In the genomic region with DNA sequence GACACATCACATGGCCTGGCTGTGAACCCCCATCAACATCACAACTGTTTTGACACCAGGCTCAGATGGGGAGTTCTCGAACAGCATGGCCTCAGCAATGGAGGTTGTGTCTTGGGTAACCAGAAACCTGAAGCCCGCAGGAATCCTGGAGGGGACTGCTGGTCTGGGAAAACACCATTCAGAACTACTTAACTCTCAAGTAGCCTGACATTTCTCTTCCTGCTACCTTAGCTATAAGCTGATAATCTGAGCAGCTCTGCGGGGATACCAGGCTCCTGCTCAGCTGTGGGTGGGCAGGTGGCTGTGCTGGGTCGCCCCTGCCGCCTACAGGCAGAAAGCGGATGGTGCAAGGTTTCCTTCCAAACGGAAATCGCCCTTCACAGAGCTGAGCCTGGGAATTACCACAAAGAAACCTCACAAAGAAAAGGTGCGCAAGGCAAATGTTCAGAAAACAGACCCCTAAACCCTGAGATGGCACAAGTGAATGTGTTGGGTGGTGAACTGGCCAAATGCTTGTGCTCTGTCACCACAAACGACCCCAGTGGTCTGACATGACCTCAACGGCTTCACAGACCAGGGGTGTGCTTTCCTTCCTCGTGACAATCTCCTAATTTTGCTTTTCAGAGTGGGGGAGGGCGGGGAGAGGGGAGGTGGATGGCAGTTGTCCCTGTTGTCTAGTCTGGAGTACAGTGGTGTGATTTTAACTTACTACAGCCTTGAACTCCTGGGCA, we compare ENCODE assay signal across 8 cellular contexts. TPM values are rescaled to one million over a fixed set of nuclear protein-coding genes. Genes with fewer than 3 reads are reported as not detected.
A peak's percentile ranks its signal among the peaks of the same experiment; 100 is the strongest.
DNase-seq lines count a peak whose midpoint lies in the region; ATAC-seq, FAIRE-seq and TF ChIP-seq lines count a peak whose summit lies in the region.

No MANE protein-coding gene starts in this region.

- no peaks in the 10 kb centered on the region for H3K79me2 ChIP-seq in hepatocyte

- H3K4me3 ChIP-seq in GM12864 (ENCODE audit: low read depth, low read length) (no peak overlapping the region), SJCRH30 (no peak overlapping the region), hepatocyte (no peak overlapping the region), sigmoid colon (no peak overlapping the region)

- peak overlapping the region; percentile 40 for H3K27ac Mint-ChIP-seq in activated naive CD8-positive, alpha-beta T cell treated with anti-CD3 and anti-CD28 coated beads, Interleukin-2, amount 50 U/mL, for 24 hours

- no peak for TF ChIP-seq POLR2A in H54 (IDR thresholded peaks at IDR 0.05; ENCODE audit: low read depth, low read length)
- no peak for TF ChIP-seq POLR2A in sigmoid colon (IDR thresholded peaks at IDR 0.05)

- peak; percentile 77 for ATAC-seq in activated naive CD8-positive, alpha-beta T cell treated with anti-CD3 and anti-CD28 coated beads, Interleukin-2, amount 50 U/mL, for 24 hours
- no peak for ATAC-seq in GM18870 (IDR thresholded peaks at IDR 0.05; ENCODE audit: unreplicated experiment)

- no peak for TF ChIP-seq EP300 in sigmoid colon (IDR thresholded peaks at IDR 0.05)

- intact Hi-C loops in sigmoid colon (cut with DNase I) = loop anchor here (5.0 kb wide), 1 partner anchor 37 kb away; no protein-coding TSS in a partner anchor

- H3K4me1 ChIP-seq in SJCRH30 (peaks cover 9% of the 10 kb centered on the region; the same call in 1 of the 2 replicates), hepatocyte (ENCODE audit: insufficient read depth) (peaks cover 40% of the 10 kb centered on the region), sigmoid colon (peaks cover 0 to 43% (median 39%) of the 10 kb centered on the region in 4 donors)

- H3K36me3 Mint-ChIP-seq in activated naive CD8-positive, alpha-beta T cell treated with anti-CD3 and anti-CD28 coated beads, Interleukin-2, amount 50 U/mL, for 24 hours (ENCODE audit: low read depth) = peaks cover 37% of the 10 kb centered on the region

- no peak overlapping the region for H3K27ac ChIP-seq in SJCRH30
- H3K27ac ChIP-seq in hepatocyte = peak overlapping the region; percentile 56
- peak overlapping the region in 3 of 4 donors; percentile 70 to 81 (median 75) for H3K27ac ChIP-seq in sigmoid colon

- no peaks in the 10 kb centered on the region for H3K9me2 ChIP-seq in hepatocyte (replicated peaks; ENCODE audit: insufficient read depth)

- no peaks in the 10 kb centered on the region for H4K20me1 ChIP-seq in hepatocyte (ENCODE audit: insufficient read depth, poor library complexity, severe bottlenecking)

- H3K27me3 ChIP-seq in SJCRH30 (no peaks in the 10 kb centered on the region), hepatocyte (no peaks in the 10 kb centered on the region), sigmoid colon (no peaks in the 10 kb centered on the region)

- H3K36me3 ChIP-seq in SJCRH30 (peaks cover 37% of the 10 kb centered on the region), hepatocyte (replicated peaks; ENCODE audit: insufficient read depth, low read depth) (no peaks in the 10 kb centered on the region), sigmoid colon (peaks cover 0 to 30% (median 21%) of the 10 kb centered on the region in 4 donors)

- H3K4me2 ChIP-seq in hepatocyte = no peak overlapping the region

- H3K4me1 Mint-ChIP-seq in activated naive CD8-positive, alpha-beta T cell treated with anti-CD3 and anti-CD28 coated beads, Interleukin-2, amount 50 U/mL, for 24 hours = peaks cover 27% of the 10 kb centered on the region

- no peak for FAIRE-seq in H54 (lab: Jason Lieb, UNC)

- no peak overlapping the region for H3K4me3 Mint-ChIP-seq in activated naive CD8-positive, alpha-beta T cell treated with anti-CD3 and anti-CD28 coated beads, Interleukin-2, amount 50 U/mL, for 24 hours

- H3K9me3 ChIP-seq in SJCRH30 (replicated peaks) = no peaks in the 10 kb centered on the region
- no peaks in the 10 kb centered on the region for H3K9me3 ChIP-seq in hepatocyte (ENCODE audit: low read depth)
- H3K9me3 ChIP-seq in sigmoid colon = no peaks in the 10 kb centered on the region

- TF ChIP-seq CTCF in GM12864 (IDR thresholded peaks at IDR 0.05; ENCODE audit: low read depth, low read length, missing control alignments) (peak; percentile 97), hepatocyte (IDR thresholded peaks at IDR 0.05; ENCODE audit: poor library complexity) (peak; percentile 85), sigmoid colon (IDR thresholded peaks at IDR 0.05) (peak; percentile 62 to 91 (median 77))

- H3K27me3 Mint-ChIP-seq in activated naive CD8-positive, alpha-beta T cell treated with anti-CD3 and anti-CD28 coated beads, Interleukin-2, amount 50 U/mL, for 24 hours = no peaks in the 10 kb centered on the region

- WGBS in hepatocyte (ENCODE audit: low lambda C conversion rate, missing lambda C conversion rate) = 24% methylated on average over 13 of the region's 13 CpGs
- 13 to 17% methylated on average over 13 of the region's 13 CpGs for WGBS in sigmoid colon, 2 donors

- no peaks in the 10 kb centered on the region for H3K9me3 Mint-ChIP-seq in activated naive CD8-positive, alpha-beta T cell treated with anti-CD3 and anti-CD28 coated beads, Interleukin-2, amount 50 U/mL, for 24 hours

- no peak for DNase-seq in GM12864 (ENCODE audit: low read depth)
- DNase-seq in H54 (ENCODE audit: insufficient read length, low spot score) = peak; percentile 50
- peak; percentile 50 for DNase-seq in LHCN-M2 (ENCODE audit: low read depth)
- DNase-seq in SJCRH30 = peak; percentile 63 to 74
- peak; percentile 67 for DNase-seq in activated naive CD8-positive, alpha-beta T cell treated with anti-CD3 and anti-CD28 coated beads, Interleukin-2, amount 50 U/mL, for 24 hours
- peak; percentile 86 for DNase-seq in hepatocyte (ENCODE audit: low spot score)
- peak; percentile 82 for DNase-seq in sigmoid colon

- no peak overlapping the region for H2AFZ ChIP-seq in hepatocyte

RNA-seq across cellular contexts. Expression of a gene that starts 29.5 kb away (rescaled TPM):
- total RNA-seq in LHCN-M2 (2014; rRNA removed) (116 and 132 TPM in 2 replicates), hepatocyte (154 and 190 TPM in 2 replicates), sigmoid colon (10 to 100 TPM; 69.0 to 79.5 (median 72.5) TPM)
- polyA plus RNA-seq in LHCN-M2 (2012) = 57.3 TPM
- 186 and 235 TPM in 2 replicates for total RNA-seq in SJCRH30 (2014; rRNA removed; shearing (Covaris generic))
- polyA plus RNA-seq in hepatocyte (74.9 and 76.0 TPM in 2 replicates), sigmoid colon (10 to 100 TPM; 88.7 to 98.5 (median 89.9) TPM)

RNA-seq across cellular contexts. Expression of a gene that starts 29.8 kb away (rescaled TPM):
- total RNA-seq in LHCN-M2 (2014; rRNA removed) = 29.3 and 42.6 TPM in 2 replicates
- 16.3 TPM for polyA plus RNA-seq in LHCN-M2 (2012)
- 27.8 and 28.6 TPM in 2 replicates for total RNA-seq in SJCRH30 (2014; rRNA removed; shearing (Covaris generic))
- 12.7 and 15.7 TPM in 2 replicates for total RNA-seq in hepatocyte
- 17.9 and 18.3 TPM in 2 replicates for polyA plus RNA-seq in hepatocyte
- 10 to 100 TPM in 2 of 4 donors, 1 to 10 TPM in 2; 5.0 to 15.8 (median 10.8) TPM for total RNA-seq in sigmoid colon
- polyA plus RNA-seq in sigmoid colon = 10 to 100 TPM; 14.8 to 17.4 (median 16.9) TPM
